Comparison of ENCODE assay signal across 10 cellular contexts in the genomic region with DNA sequence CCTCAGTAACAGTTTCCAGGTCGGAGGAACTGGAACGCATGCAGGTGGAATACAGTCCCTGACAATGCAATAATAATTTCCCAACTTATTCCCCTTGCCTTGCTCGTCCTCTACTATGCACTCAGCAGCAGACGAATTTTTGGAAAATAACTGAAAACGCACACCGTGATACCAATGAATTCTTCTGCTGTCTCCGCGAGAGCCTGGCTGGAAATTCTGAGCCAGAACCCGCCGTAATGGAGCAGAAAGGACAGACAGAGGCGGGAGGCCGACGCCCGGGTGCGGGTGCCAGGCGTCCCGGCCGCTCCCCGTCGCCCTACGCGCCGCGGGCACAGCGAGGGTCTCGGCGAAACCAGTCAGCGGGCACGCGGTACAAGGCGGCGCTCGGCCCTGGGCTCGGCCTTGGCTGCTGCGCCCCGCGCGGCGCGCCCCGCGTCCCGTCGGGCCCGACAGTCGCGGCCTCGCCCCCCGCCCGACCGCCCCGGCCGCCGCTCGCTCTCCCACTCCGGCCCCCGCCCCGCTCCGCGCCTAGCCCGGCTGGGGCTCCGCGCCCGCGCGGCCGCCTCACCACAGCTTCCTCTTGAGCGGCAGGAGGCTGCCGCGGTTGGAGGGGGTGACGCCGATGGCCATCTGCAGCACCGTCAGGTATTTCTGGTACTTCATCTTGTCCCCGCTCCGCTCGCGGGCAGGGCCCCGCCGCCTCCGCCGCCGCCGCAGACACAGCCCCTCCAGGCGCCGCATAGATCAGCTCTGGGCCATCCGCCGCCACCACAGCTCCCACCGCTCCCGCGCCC.
DNase-seq lines count a peak whose midpoint lies in the region; ATAC-seq, FAIRE-seq and TF ChIP-seq lines count a peak whose summit lies in the region.
"Had no signal": no experiment of that assay in that cellular context is flagged by ENCODE, and none has a peak within 500 bp of the region (broad histone marks: within the 10 kb centered on the region; RNA-seq: fewer than 3 reads in every experiment).

No MANE protein-coding gene starts in this region.

- H3K4me3 Mint-ChIP-seq in osteocyte (ENCODE audit: unreplicated experiment) = peak overlapping the region; percentile 67
- no peak overlapping the region for H3K4me3 Mint-ChIP-seq in CD8-positive, alpha-beta memory T cell

- peak overlapping the region in 1 of 2 experiments; percentile 26; a peak in 2 of 4 replicates for H3K4me3 ChIP-seq in Panc1 (ENCODE audit: low read depth in 2 of 2, low read length in 2 of 2)
- H3K4me3 ChIP-seq in CD8-positive, alpha-beta memory T cell (ENCODE audit: low read length) = no peak overlapping the region
- H3K4me3 ChIP-seq: K562 had no signal

- no TSS peak for BruUV-seq in Panc1 (replicated peaks; lab: Mats Ljungman, UMichigan)

- ATAC-seq in Panc1 (peak; percentile 69), GM18520 (IDR thresholded peaks at IDR 0.05; ENCODE audit: unreplicated experiment) (no peak), HG03442 (IDR thresholded peaks at IDR 0.05; ENCODE audit: unreplicated experiment) (no peak)
- ATAC-seq: K562 had no signal

- H3K4me1 ChIP-seq in Panc1 (ENCODE audit: control insufficient read depth, insufficient read depth, low read length) = no peaks in the 10 kb centered on the region
- H3K4me1 ChIP-seq in CD8-positive, alpha-beta memory T cell (ENCODE audit: insufficient read depth, low read length) = no peaks in the 10 kb centered on the region

- H3K36me3 Mint-ChIP-seq in osteocyte (ENCODE audit: unreplicated experiment) = peaks cover 5% of the 10 kb centered on the region
- H3K36me3 Mint-ChIP-seq in CD8-positive, alpha-beta memory T cell = peaks cover 0 to 4% (median 0%) of the 10 kb centered on the region in 3 donors

- FAIRE-seq in frontal cortex (lab: Jason Lieb, UNC) = no peak
- FAIRE-seq: K562 had no signal

- intact Hi-C loops in Panc1 (cut with micrococcal nuclease; ENCODE audit: unreplicated experiment) = no loop called here

- H3K36me3 ChIP-seq in Panc1 (ENCODE audit: control insufficient read depth, insufficient read depth, low read length) = no peaks in the 10 kb centered on the region
- no peaks in the 10 kb centered on the region for H3K36me3 ChIP-seq in CD8-positive, alpha-beta memory T cell (ENCODE audit: insufficient read depth, low read length)

- H3K27ac Mint-ChIP-seq in osteocyte (ENCODE audit: unreplicated experiment) = no peak overlapping the region
- H3K27ac Mint-ChIP-seq in CD8-positive, alpha-beta memory T cell = no peak overlapping the region

- CTCF ChIA-PET in Panc1 (lab: Charles Lee) = no interaction called here
- CTCF ChIA-PET in CD8-positive, alpha-beta memory T cell (lab: Charles Lee) = no interaction called here

- H3K9me3 Mint-ChIP-seq in osteocyte (ENCODE audit: unreplicated experiment) = peaks cover 7% of the 10 kb centered on the region
- H3K9me3 Mint-ChIP-seq in CD8-positive, alpha-beta memory T cell = peaks cover 3 to 16% (median 10%) of the 10 kb centered on the region in 5 donors

- DNase-seq in DMS53 (lab: John Stamatoyannopoulos, UW) (peak; percentile 63), Panc1 (ENCODE audit: low read depth, low spot score) (no peak), frontal cortex (ENCODE audit: low spot score in 2 of 2) (peak; percentile 58 to 76), osteocyte (ENCODE audit: extremely low spot score, unreplicated experiment) (no peak), NCI-H2107 treated with DMSO at 0.1 percent for 48 hours (lab: John Stamatoyannopoulos, UW; ENCODE audit: unreplicated experiment) (no peak)
- no peak for DNase-seq in CD8-positive, alpha-beta memory T cell
- DNase-seq: activated CD8-positive, alpha-beta memory T cell treated with anti-CD3 and anti-CD28 coated beads for 24 hours had no signal

- peaks cover 38% of the 10 kb centered on the region for H3K27me3 ChIP-seq in Panc1 (ENCODE audit: control insufficient read depth, insufficient read depth, low read length)
- peaks cover 6% of the 10 kb centered on the region for H3K27me3 ChIP-seq in CD8-positive, alpha-beta memory T cell (ENCODE audit: insufficient read depth, low read length, poor library complexity, severe bottlenecking)

- in situ Hi-C loops in Panc1 (cut with HindIII; ENCODE audit: low pct_unique_long_range_greater_than_20kb, low sequenced_read_pairs) = no loop called here

- POLR2A ChIA-PET in Panc1 (lab: Charles Lee) = no interaction called here
- POLR2A ChIA-PET in CD8-positive, alpha-beta memory T cell (lab: Charles Lee) = no interaction called here

- H3K27me3 Mint-ChIP-seq in osteocyte (ENCODE audit: unreplicated experiment) = peaks cover 46% of the 10 kb centered on the region
- H3K27me3 Mint-ChIP-seq in CD8-positive, alpha-beta memory T cell = peaks cover 35 to 67% of the 10 kb centered on the region in 2 donors

- peaks cover 5% of the 10 kb centered on the region for H3K4me1 Mint-ChIP-seq in osteocyte (ENCODE audit: unreplicated experiment)
- no peaks in the 10 kb centered on the region for H3K4me1 Mint-ChIP-seq in CD8-positive, alpha-beta memory T cell

- TF ChIP-seq CTCF in Panc1 (IDR thresholded peaks at IDR 0.05) (no peak), osteocyte (IDR thresholded peaks at IDR 0.05) (no peak)

- H3K27ac ChIP-seq in Panc1 (ENCODE audit: low read length) = no peak overlapping the region
- H3K27ac ChIP-seq in CD8-positive, alpha-beta memory T cell (ENCODE audit: low read depth, low read length) = no peak overlapping the region

- no peaks in the 10 kb centered on the region for H3K9me3 ChIP-seq in Panc1 (ENCODE audit: control insufficient read depth, insufficient read depth, low read depth, low read length)
- no peaks in the 10 kb centered on the region for H3K9me3 ChIP-seq in CD8-positive, alpha-beta memory T cell (ENCODE audit: low read length)

Comparison
In these comparisons a context has a peak if more than half of its experiments do, and no peak if none do; other contexts are left out.
1. DNase-seq: peak in DMS53 (single experiment) and frontal cortex (2 of 2); none in Panc1 (single experiment), osteocyte (single experiment), NCI-H2107 treated with DMSO at 0.1 percent for 48 hours (single experiment) and CD8-positive, alpha-beta memory T cell (0 of 5).